In genomic region chr2:185738679-185739472, GRCh38 we compare ENCODE assay signal across 8 cellular contexts. TPM values are rescaled to one million over a fixed set of nuclear protein-coding genes. Genes with fewer than 3 reads are reported as not detected.
A peak's percentile ranks its signal among the peaks of the same experiment; 100 is the strongest.
DNase-seq lines count a peak whose midpoint lies in the region; ATAC-seq and TF ChIP-seq lines count a peak whose summit lies in the region.

TSS of gene FSIP2 (plus strand) at chr2:185738804. CDS start at chr2:185738895, 91 bp downstream.

- DNase-seq in OCI-M2 (lab: John Stamatoyannopoulos, UW; ENCODE audit: unreplicated experiment), result peak; percentile 65
- DNase-seq in chondrocyte (ENCODE audit: low spot score), result peak; percentile 90
- peak; percentile 48 for DNase-seq in kidney glomerular epithelial cell (lab: John Stamatoyannopoulos, UW)
- DNase-seq in stimulated activated CD4-positive, alpha-beta T cell treated with anti-CD3 and anti-CD28 coated beads, Interleukin-4, amount 100 ng/mL, for 48 hours (ENCODE audit: low read depth in 2 of 2), result peak; percentile 38 to 45
- no peak for DNase-seq in NK-92 treated with Interleukin-12 subunit alpha and Interleukin-12 subunit beta, amount 100 ng/mL, for 24 hours (lab: John Stamatoyannopoulos, UW)
- no peak for DNase-seq in DMS 273 (lab: John Stamatoyannopoulos, UW; ENCODE audit: unreplicated experiment)

- TF ChIP-seq CTCF in chondrocyte (IDR thresholded peaks at IDR 0.05), result peak; percentile 99

- no peaks in the 10 kb centered on the region for H3K9me3 Mint-ChIP-seq in chondrocyte (ENCODE audit: low read depth)

- peaks cover 10% of the 10 kb centered on the region for H3K4me1 Mint-ChIP-seq in chondrocyte (ENCODE audit: low read depth)

- no peaks in the 10 kb centered on the region for H3K27me3 Mint-ChIP-seq in chondrocyte (ENCODE audit: low read depth)

- ATAC-seq in GM18499 (IDR thresholded peaks at IDR 0.05; ENCODE audit: insufficient read depth, unreplicated experiment) (peak; percentile 71), HG02571 (IDR thresholded peaks at IDR 0.05; ENCODE audit: unreplicated experiment) (peak; percentile 92)

- H3K36me3 Mint-ChIP-seq in chondrocyte (ENCODE audit: low read depth), result no peaks in the 10 kb centered on the region

- H3K4me3 Mint-ChIP-seq in chondrocyte (ENCODE audit: unreplicated experiment), result peak within 1 kb of the TSS; percentile 80

- peak within 1 kb of the TSS; percentile 60 for H3K27ac Mint-ChIP-seq in chondrocyte (ENCODE audit: unreplicated experiment)

RNA-seq across cellular contexts. Expression of gene FSIP2, which starts in this region (rescaled TPM):
- 1.7 to 6.6 TPM (median 4.5 TPM) in 3 replicates for total RNA-seq in chondrocyte

Comparison
In these comparisons a context has a peak if more than half of its experiments do, and no peak if none do; other contexts are left out.
1. DNase-seq: peak in OCI-M2 (single experiment), chondrocyte (single experiment), kidney glomerular epithelial cell (single experiment) and stimulated activated CD4-positive, alpha-beta T cell treated with anti-CD3 and anti-CD28 coated beads, Interleukin-4, amount 100 ng/mL, for 48 hours (2 of 2); none in NK-92 treated with Interleukin-12 subunit alpha and Interleukin-12 subunit beta, amount 100 ng/mL, for 24 hours (single experiment) and DMS 273 (single experiment).